ENCODE assay signal across 8 cellular contexts in genomic region chr6:45036101-45036500, GRCh38.
"Had no signal": no experiment of that assay in that cellular context is flagged by ENCODE, and none has a peak within 500 bp of the region (broad histone marks: within the 10 kb centered on the region; RNA-seq: fewer than 3 reads in every experiment).

No MANE protein-coding gene starts in this region.

- H3K4me1 Mint-ChIP-seq: GM23338, H9 had no signal

- DNase-seq: H9, HCEC 1CT, IMR-90, KG1 had no signal

- H3K27ac Mint-ChIP-seq: GM23338, H9 had no signal

- H3K9me3 Mint-ChIP-seq: GM23338, H9 had no signal

- H3K4me3 Mint-ChIP-seq: GM23338, H9 had no signal

- FAIRE-seq: H1, H54, K562 had no signal
